2 cellular contexts compared by ENCODE assay signal in genomic region chr10:74835963-74836362, GRCh38.
A peak's percentile ranks its signal among the peaks of the same experiment; 100 is the strongest.
TF ChIP-seq lines count a peak whose summit lies in the region.

No MANE protein-coding gene starts in this region.

TF ChIP-seq in SK-N-SH, 30 proteins besides CTCF, POLR2A, EP300 and RAD21 (continued from another document):
- TF ChIP-seq REST (IDR thresholded peaks at IDR 0.05; ENCODE audit: low read depth, low read length) (no peak), TEAD4 (IDR thresholded peaks at IDR 0.05; ENCODE audit: borderline replicate concordance, insufficient read depth) (no peak), ELF1 (IDR thresholded peaks at IDR 0.05) (no peak), POLR2AphosphoS5 (IDR thresholded peaks at IDR 0.05; ENCODE audit: low read depth, low read length) (no peak), EZH2phosphoT487 (IDR thresholded peaks at IDR 0.05; ENCODE audit: borderline replicate concordance, low read depth) (no peak), FOSL2 (IDR thresholded peaks at IDR 0.05; ENCODE audit: borderline replicate concordance, low read depth) (no peak), CHD2 (IDR thresholded peaks at IDR 0.05; ENCODE audit: low read length, partially characterized antibody) (no peak), USF1 (IDR thresholded peaks at IDR 0.05; ENCODE audit: borderline replicate concordance, low read depth) (no peak)

TF ChIP-seq in HEK293, 187 proteins besides CTCF, POLR2A, EP300 and RAD21 (continued from another document):
- TF ChIP-seq ZNF76 (tag by site-specific recombination; IDR thresholded peaks at IDR 0.05; ENCODE audit: borderline replicate concordance, low read depth) (no peak), SALL2 (tag by site-specific recombination; IDR thresholded peaks at IDR 0.05; ENCODE audit: borderline replicate concordance) (no peak), ZNF211 (tag by site-specific recombination; IDR thresholded peaks at IDR 0.05; ENCODE audit: low read depth) (no peak), ZNF621 (tag by site-specific recombination; IDR thresholded peaks at IDR 0.05) (no peak), SETDB1 (IDR thresholded peaks at IDR 0.05; ENCODE audit: insufficient read length, low read length) (peak; percentile 65), ZNF350 (tag by site-specific recombination; IDR thresholded peaks at IDR 0.05) (no peak), ZBTB20 (tag by site-specific recombination; IDR thresholded peaks at IDR 0.05) (no peak), ZNF561 (tag by site-specific recombination; IDR thresholded peaks at IDR 0.05; ENCODE audit: borderline replicate concordance) (no peak)
- TF ChIP-seq, protein P1, sequence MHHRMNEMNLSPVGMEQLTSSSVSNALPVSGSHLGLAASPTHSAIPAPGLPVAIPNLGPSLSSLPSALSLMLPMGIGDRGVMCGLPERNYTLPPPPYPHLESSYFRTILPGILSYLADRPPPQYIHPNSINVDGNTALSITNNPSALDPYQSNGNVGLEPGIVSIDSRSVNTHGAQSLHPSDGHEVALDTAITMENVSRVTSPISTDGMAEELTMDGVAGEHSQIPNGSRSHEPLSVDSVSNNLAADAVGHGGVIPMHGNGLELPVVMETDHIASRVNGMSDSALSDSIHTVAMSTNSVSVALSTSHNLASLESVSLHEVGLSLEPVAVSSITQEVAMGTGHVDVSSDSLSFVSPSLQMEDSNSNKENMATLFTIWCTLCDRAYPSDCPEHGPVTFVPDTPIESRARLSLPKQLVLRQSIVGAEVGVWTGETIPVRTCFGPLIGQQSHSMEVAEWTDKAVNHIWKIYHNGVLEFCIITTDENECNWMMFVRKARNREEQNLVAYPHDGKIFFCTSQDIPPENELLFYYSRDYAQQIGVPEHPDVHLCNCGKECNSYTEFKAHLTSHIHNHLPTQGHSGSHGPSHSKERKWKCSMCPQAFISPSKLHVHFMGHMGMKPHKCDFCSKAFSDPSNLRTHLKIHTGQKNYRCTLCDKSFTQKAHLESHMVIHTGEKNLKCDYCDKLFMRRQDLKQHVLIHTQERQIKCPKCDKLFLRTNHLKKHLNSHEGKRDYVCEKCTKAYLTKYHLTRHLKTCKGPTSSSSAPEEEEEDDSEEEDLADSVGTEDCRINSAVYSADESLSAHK (tag by site-specific recombination; IDR thresholded peaks at IDR 0.05) = no peak
